In the genomic region with DNA sequence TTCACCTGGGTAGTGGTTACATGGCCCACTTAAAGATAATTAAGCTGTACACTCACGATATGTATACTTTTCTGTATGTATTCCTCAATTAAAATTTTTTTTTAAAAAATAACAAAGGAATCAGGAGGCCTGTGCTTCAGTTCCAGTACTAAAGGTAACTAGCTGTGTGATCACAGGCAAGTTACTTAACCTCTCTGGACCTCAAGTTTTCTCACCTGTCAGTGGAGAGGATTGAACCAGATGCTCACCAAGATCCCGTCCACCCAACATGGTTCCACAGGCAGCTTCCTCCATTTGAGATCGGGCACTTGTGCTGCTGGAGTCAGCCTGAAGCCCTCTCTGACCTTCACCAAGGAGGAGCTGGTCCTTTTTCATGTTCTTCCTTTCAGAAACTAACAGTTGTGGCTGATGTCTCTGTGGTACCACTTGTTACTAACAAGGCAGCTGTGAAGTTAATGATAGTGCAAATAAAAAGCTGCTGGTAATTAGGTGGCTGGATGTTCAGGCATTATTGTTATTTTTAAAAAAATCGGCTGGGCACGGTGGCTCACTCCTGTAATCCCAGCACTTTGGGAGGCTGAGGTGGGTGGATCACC, we compare ENCODE assay signal across 22 cellular contexts.
"Had no signal": no experiment of that assay in that cellular context is flagged by ENCODE, and none has a peak within 500 bp of the region (broad histone marks: within the 10 kb centered on the region; RNA-seq: fewer than 3 reads in every experiment).

No MANE protein-coding gene starts in this region.

- H3K4me3 Mint-ChIP-seq: central memory CD8-positive, alpha-beta T cell; dendritic cell treated with granulocyte-macrophage colony-stimulating factor and Interleukin-4, amounts not matched to agents 40 ng/mL and 50 ng/mL, for 4 days; endodermal cell; naive thymus-derived CD8-positive, alpha-beta T cell; neural progenitor cell; T-helper 17 cell had no signal

- H3K27ac ChIP-seq: foreskin keratinocyte, heart right ventricle, neural progenitor cell, right atrium auricular region, spleen, tibial nerve had no signal

- H3K27me3 ChIP-seq: foreskin keratinocyte, heart right ventricle, neural progenitor cell, right atrium auricular region, spleen, tibial nerve had no signal

- H3K4me3 ChIP-seq: heart right ventricle, neural progenitor cell, right atrium auricular region, spleen, tibial nerve had no signal

- ATAC-seq: esophagus mucosa; foreskin keratinocyte; heart right ventricle; naive thymus-derived CD8-positive, alpha-beta T cell; T-helper 17 cell had no signal

- H3K36me3 ChIP-seq: heart right ventricle, neural progenitor cell, right atrium auricular region, spleen, tibial nerve had no signal

- H2AFZ ChIP-seq: neural progenitor cell had no signal

- DNase-seq: activated CD4-positive, alpha-beta T cell treated with anti-CD3 and anti-CD28 coated beads, Interleukin-2, amount 10 ng/mL, durations not matched to agents 24 days and 14 days; activated CD4-positive, CD25-positive, alpha-beta regulatory T cell treated with anti-CD3 and anti-CD28 coated beads, Interleukin-2, amount 50 U/mL, for 72 hours; activated CD8-positive, alpha-beta memory T cell treated with anti-CD3 and anti-CD28 coated beads, Interleukin-2, amount 50 U/mL, for 4 hours; activated gamma-delta T cell; activated naive CD4-positive, alpha-beta T cell treated with anti-CD3 and anti-CD28 coated beads, Interleukin-2, amount 50 U/mL, for 16 hours; activated T-cell treated with anti-CD3 and anti-CD28 coated beads, Interleukin-2, amount 50 U/mL, for 1 hour; anterior cingulate cortex; endodermal cell; foreskin keratinocyte; heart right ventricle; midbrain; naive thymus-derived CD8-positive, alpha-beta T cell; occipital lobe; spleen; stimulated activated naive CD4-positive, alpha-beta T cell treated with Interleukin-2 at 50 U/mL for 16 hours; T-helper 17 cell had no signal

- H3K4me1 Mint-ChIP-seq: central memory CD8-positive, alpha-beta T cell had no signal

- H3K27ac Mint-ChIP-seq: dendritic cell treated with granulocyte-macrophage colony-stimulating factor and Interleukin-4, amounts not matched to agents 40 ng/mL and 50 ng/mL, for 4 days; endodermal cell; naive thymus-derived CD8-positive, alpha-beta T cell; neural progenitor cell had no signal

- H3K9ac ChIP-seq: neural progenitor cell had no signal

- H3K4me2 ChIP-seq: neural progenitor cell had no signal

- H3K27me3 Mint-ChIP-seq: activated CD4-positive, alpha-beta T cell treated with anti-CD3 and anti-CD28 coated beads, Interleukin-2, amount 10 ng/mL, durations not matched to agents 24 days and 14 days; central memory CD8-positive, alpha-beta T cell had no signal
